In the genomic region with DNA sequence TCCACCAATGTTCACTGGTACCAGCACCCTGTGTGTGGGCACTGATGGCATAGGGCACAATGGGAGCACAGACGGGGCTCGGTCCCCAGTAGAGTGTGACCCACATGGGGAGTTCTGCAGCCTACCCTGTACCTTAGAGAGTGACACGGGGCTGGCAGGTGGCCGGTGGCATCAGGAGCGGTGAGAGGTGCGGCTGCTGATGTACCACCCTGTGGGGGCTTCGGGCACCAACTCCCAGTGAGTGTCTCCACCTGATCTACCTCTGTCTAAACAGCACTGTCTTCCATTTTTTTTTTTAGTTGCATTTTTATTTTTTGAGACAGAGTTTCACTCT, we compare ENCODE assay signal across 22 cellular contexts. TPM values are rescaled to one million over a fixed set of nuclear protein-coding genes. Genes with fewer than 3 reads are reported as not detected.
"Had no signal": no experiment of that assay in that cellular context is flagged by ENCODE, and none has a peak within 500 bp of the region (broad histone marks: within the 10 kb centered on the region; RNA-seq: fewer than 3 reads in every experiment).

No MANE protein-coding gene starts in this region.

- H3K36me3 Mint-ChIP-seq: naive thymus-derived CD8-positive, alpha-beta T cell had no signal

- H3K36me3 ChIP-seq: left ventricle myocardium inferior, pancreas, right lobe of liver, tibial nerve, uterus had no signal

- DNase-seq: hippocampal formation; kidney glomerular epithelial cell; left colon; left ventricle myocardium inferior; naive thymus-derived CD8-positive, alpha-beta T cell; nucleus accumbens; pancreas; posterior cingulate gyrus; psoas muscle; right lobe of liver; stimulated activated CD4-positive, alpha-beta T cell treated with anti-CD3 and anti-CD28 coated beads, Interleukin-1b, Interleukin-23, amount 100 ng/mL, for 48 hours; stimulated activated CD4-positive, alpha-beta T cell treated with anti-CD3 and anti-CD28 coated beads, Interleukin-2, amount 100 ng/mL, for 48 hours; stimulated activated naive CD4-positive, alpha-beta T cell treated with Interleukin-2 at 50 U/mL for 16 hours; stimulated activated naive CD8-positive, alpha-beta T cell treated with anti-CD3 and anti-CD28 coated beads, Interleukin-15, amount 100 ng/mL, for 72 hours; substantia nigra; uterus had no signal

- H3K27me3 ChIP-seq: pancreas, right lobe of liver, tibial nerve, uterus had no signal

- H3K27ac ChIP-seq: left ventricle myocardium inferior, pancreas, psoas muscle, right lobe of liver, tibial nerve, uterus had no signal

- H3K4me3 ChIP-seq: left ventricle myocardium inferior, pancreas, psoas muscle, right lobe of liver, smooth muscle cell, tibial nerve, uterus had no signal

- H3K4me2 ChIP-seq: smooth muscle cell had no signal

- H3K9me3 Mint-ChIP-seq: stimulated activated naive CD8-positive, alpha-beta T cell treated with anti-CD3 and anti-CD28 coated beads, Interleukin-15, amount 100 ng/mL, for 72 hours had no signal

- FAIRE-seq: keratinocyte, pancreas had no signal

- H3K4me3 Mint-ChIP-seq: memory B cell; naive thymus-derived CD8-positive, alpha-beta T cell; nephron; neural crest cell; stimulated activated naive CD8-positive, alpha-beta T cell treated with anti-CD3 and anti-CD28 coated beads, Interleukin-15, amount 100 ng/mL, for 72 hours had no signal

- ATAC-seq: left colon; naive thymus-derived CD8-positive, alpha-beta T cell; pancreas; psoas muscle; right lobe of liver; stimulated activated naive CD8-positive, alpha-beta T cell treated with anti-CD3 and anti-CD28 coated beads, Interleukin-15, amount 100 ng/mL, for 72 hours had no signal

- H3K27ac Mint-ChIP-seq: memory B cell; naive thymus-derived CD8-positive, alpha-beta T cell; nephron had no signal

- H3K9me3 ChIP-seq: pancreas, right lobe of liver, uterus had no signal

- H3K4me1 ChIP-seq: pancreas, uterus had no signal

RNA-seq across cellular contexts. Expression of gene JAKMIP3, which starts 4.1 kb away (rescaled TPM):
- total RNA-seq: smooth muscle cell had no signal
